1 cellular context compared by ENCODE assay signal in genomic region chr2:58046585-58047372, GRCh38.
TF ChIP-seq lines count a peak whose summit lies in the region.

Gene VRK2 (plus strand): TSS chr2:58046806. CDS start chr2:58048832, 2,026 bp downstream.

TF ChIP-seq in HepG2, 621 proteins besides CTCF, POLR2A, EP300 and RAD21 (continued from another document and continues in another):
- TF ChIP-seq ZNF788 (CRISPR knock-in tag; IDR thresholded peaks at IDR 0.05; ENCODE audit: borderline replicate concordance): peak; percentile 92
- TF ChIP-seq ZNF703 (CRISPR knock-in tag; IDR thresholded peaks at IDR 0.05; ENCODE audit: borderline replicate concordance): peak; percentile 96; the same call in 1 of the 2 replicates
- TF ChIP-seq ZBTB8A (CRISPR knock-in tag; IDR thresholded peaks at IDR 0.05; ENCODE audit: borderline replicate concordance, low read depth): peak; percentile 94
- TF ChIP-seq ZNF205 (CRISPR knock-in tag; IDR thresholded peaks at IDR 0.05): peak; percentile 67
- peak; percentile 91 for TF ChIP-seq ZNF280B (CRISPR knock-in tag; IDR thresholded peaks at IDR 0.05; ENCODE audit: borderline replicate concordance)
- peak; percentile 97 for TF ChIP-seq MXD1 (CRISPR knock-in tag; IDR thresholded peaks at IDR 0.05)
- TF ChIP-seq SRSF9 (IDR thresholded peaks at IDR 0.05; ENCODE audit: borderline replicate concordance, insufficient read depth, low read depth, low read length, poor library complexity, severe bottlenecking): no peak
- TF ChIP-seq RBAK (CRISPR knock-in tag; IDR thresholded peaks at IDR 0.05): 0 out of 2 replicates have a peak, but pooled peaks have one; percentile 67
- peak; percentile 98 for TF ChIP-seq ZNF883 (CRISPR knock-in tag; IDR thresholded peaks at IDR 0.05; ENCODE audit: not compliant biosample characterization)
- peak; percentile 91 for TF ChIP-seq ZSCAN20 (CRISPR knock-in tag; IDR thresholded peaks at IDR 0.05; ENCODE audit: borderline replicate concordance)
- TF ChIP-seq ISL2 (CRISPR knock-in tag; IDR thresholded peaks at IDR 0.05): peak; percentile 87
- TF ChIP-seq KLF15 (CRISPR knock-in tag; IDR thresholded peaks at IDR 0.05; ENCODE audit: borderline replicate concordance): peak; percentile 94
- TF ChIP-seq, protein P1, sequence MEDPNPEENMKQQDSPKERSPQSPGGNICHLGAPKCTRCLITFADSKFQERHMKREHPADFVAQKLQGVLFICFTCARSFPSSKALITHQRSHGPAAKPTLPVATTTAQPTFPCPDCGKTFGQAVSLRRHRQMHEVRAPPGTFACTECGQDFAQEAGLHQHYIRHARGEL (CRISPR knock-in tag; IDR thresholded peaks at IDR 0.05): peak; percentile 78; the same call in 1 of the 2 replicates
- no peak for TF ChIP-seq LCORL (IDR thresholded peaks at IDR 0.05)
- peak; percentile 94 for TF ChIP-seq LCORL (CRISPR knock-in tag; IDR thresholded peaks at IDR 0.05)
- TF ChIP-seq GLMP (CRISPR knock-in tag; IDR thresholded peaks at IDR 0.05; ENCODE audit: borderline replicate concordance): peak; percentile 64; the same call in 1 of the 2 replicates
- TF ChIP-seq, protein P2, sequence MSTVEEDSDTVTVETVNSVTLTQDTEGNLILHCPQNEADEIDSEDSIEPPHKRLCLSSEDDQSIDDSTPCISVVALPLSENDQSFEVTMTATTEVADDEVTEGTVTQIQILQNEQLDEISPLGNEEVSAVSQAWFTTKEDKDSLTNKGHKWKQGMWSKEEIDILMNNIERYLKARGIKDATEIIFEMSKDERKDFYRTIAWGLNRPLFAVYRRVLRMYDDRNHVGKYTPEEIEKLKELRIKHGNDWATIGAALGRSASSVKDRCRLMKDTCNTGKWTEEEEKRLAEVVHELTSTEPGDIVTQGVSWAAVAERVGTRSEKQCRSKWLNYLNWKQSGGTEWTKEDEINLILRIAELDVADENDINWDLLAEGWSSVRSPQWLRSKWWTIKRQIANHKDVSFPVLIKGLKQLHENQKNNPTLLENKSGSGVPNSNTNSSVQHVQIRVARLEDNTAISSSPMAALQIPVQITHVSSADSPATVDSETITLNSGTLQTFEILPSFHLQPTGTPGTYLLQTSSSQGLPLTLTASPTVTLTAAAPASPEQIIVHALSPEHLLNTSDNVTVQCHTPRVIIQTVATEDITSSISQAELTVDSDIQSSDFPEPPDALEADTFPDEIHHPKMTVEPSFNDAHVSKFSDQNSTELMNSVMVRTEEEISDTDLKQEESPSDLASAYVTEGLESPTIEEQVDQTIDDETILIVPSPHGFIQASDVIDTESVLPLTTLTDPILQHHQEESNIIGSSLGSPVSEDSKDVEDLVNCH (CRISPR knock-in tag; IDR thresholded peaks at IDR 0.05): peak; percentile 94
- TF ChIP-seq HCFC1 (IDR thresholded peaks at IDR 0.05; ENCODE audit: low read depth, low read length): no peak
- peak; percentile 85 for TF ChIP-seq MED13 (CRISPR knock-in tag; IDR thresholded peaks at IDR 0.05)
- TF ChIP-seq NCOA2 (CRISPR knock-in tag; IDR thresholded peaks at IDR 0.05): peak; percentile 63; the same call in 1 of the 2 replicates
- TF ChIP-seq, protein P3, sequence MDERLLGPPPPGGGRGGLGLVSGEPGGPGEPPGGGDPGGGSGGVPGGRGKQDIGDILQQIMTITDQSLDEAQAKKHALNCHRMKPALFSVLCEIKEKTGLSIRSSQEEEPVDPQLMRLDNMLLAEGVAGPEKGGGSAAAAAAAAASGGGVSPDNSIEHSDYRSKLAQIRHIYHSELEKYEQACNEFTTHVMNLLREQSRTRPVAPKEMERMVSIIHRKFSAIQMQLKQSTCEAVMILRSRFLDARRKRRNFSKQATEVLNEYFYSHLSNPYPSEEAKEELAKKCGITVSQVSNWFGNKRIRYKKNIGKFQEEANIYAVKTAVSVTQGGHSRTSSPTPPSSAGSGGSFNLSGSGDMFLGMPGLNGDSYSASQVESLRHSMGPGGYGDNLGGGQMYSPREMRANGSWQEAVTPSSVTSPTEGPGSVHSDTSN (CRISPR knock-in tag; IDR thresholded peaks at IDR 0.05): no peak
- TF ChIP-seq SUZ12 (IDR thresholded peaks at IDR 0.05; ENCODE audit: low read depth, low read length): no peak
- peak; percentile 92 for TF ChIP-seq KDM3A (CRISPR knock-in tag; IDR thresholded peaks at IDR 0.05; ENCODE audit: low read depth)
- no peak for TF ChIP-seq CCAR2 (optimal IDR thresholded peaks at IDR 0.05; ENCODE audit: low read depth, low read length)
- peak; percentile 94 for TF ChIP-seq ZNF12 (CRISPR knock-in tag; IDR thresholded peaks at IDR 0.05)
- TF ChIP-seq, protein P4, sequence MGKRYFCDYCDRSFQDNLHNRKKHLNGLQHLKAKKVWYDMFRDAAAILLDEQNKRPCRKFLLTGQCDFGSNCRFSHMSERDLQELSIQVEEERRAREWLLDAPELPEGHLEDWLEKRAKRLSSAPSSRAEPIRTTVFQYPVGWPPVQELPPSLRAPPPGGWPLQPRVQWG (CRISPR knock-in tag; IDR thresholded peaks at IDR 0.05; ENCODE audit: borderline replicate concordance, low read depth): peak; percentile 66; the same call in 1 of the 2 replicates
- peak; percentile 98 for TF ChIP-seq ZNF543 (CRISPR knock-in tag; IDR thresholded peaks at IDR 0.05)
- peak; percentile 70; the same call in 1 of the 2 replicates for TF ChIP-seq STAT5B (CRISPR knock-in tag; IDR thresholded peaks at IDR 0.05)
- peak; percentile 96 for TF ChIP-seq ZNF709 (CRISPR knock-in tag; IDR thresholded peaks at IDR 0.05)
- peak; percentile 85 for TF ChIP-seq ELF1 (CRISPR knock-in tag; IDR thresholded peaks at IDR 0.05)
- TF ChIP-seq HMG20A (CRISPR knock-in tag; IDR thresholded peaks at IDR 0.05; ENCODE audit: borderline replicate concordance): peak; percentile 82
- TF ChIP-seq DNMT1 (CRISPR knock-in tag; IDR thresholded peaks at IDR 0.05): no peak; the same call in 1 of the 2 replicates
- TF ChIP-seq PITX1 (CRISPR knock-in tag; IDR thresholded peaks at IDR 0.05): peak; percentile 86
- peak; percentile 100 for TF ChIP-seq ZNF687 (CRISPR knock-in tag; IDR thresholded peaks at IDR 0.05)
- peak; percentile 88 for TF ChIP-seq ZNF891 (CRISPR knock-in tag; IDR thresholded peaks at IDR 0.05)
- TF ChIP-seq DNMT3B (CRISPR knock-in tag; conservative IDR thresholded peaks at IDR 0.05): peak; percentile 13; the same call in 1 of the 2 replicates
- TF ChIP-seq, protein P5, sequence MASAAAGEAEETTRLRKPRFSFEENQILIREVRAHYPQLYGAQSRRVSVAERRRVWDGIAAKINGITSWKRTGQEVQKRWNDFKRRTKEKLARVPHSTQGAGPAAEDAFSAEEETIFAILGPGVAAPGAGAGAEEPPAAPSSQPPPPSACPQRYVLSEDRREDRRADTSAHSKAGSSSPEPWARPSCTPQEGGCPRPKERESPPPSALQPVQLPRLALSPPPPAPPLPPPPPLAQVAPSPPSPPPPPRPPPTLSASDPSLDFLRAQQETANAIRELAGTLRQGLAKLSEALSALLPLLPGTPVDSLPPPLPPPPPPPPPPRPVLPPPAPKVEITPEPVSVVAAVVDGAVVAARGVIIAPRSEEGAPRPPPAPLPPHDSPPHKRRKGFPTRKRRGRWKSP (CRISPR knock-in tag; IDR thresholded peaks at IDR 0.05): peak; percentile 89
- TF ChIP-seq NFKB2 (CRISPR knock-in tag; IDR thresholded peaks at IDR 0.05; ENCODE audit: borderline replicate concordance): peak; percentile 97
- TF ChIP-seq, protein P6, sequence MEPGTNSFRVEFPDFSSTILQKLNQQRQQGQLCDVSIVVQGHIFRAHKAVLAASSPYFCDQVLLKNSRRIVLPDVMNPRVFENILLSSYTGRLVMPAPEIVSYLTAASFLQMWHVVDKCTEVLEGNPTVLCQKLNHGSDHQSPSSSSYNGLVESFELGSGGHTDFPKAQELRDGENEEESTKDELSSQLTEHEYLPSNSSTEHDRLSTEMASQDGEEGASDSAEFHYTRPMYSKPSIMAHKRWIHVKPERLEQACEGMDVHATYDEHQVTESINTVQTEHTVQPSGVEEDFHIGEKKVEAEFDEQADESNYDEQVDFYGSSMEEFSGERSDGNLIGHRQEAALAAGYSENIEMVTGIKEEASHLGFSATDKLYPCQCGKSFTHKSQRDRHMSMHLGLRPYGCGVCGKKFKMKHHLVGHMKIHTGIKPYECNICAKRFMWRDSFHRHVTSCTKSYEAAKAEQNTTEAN (CRISPR knock-in tag; conservative IDR thresholded peaks at IDR 0.05): peak; percentile 87
- peak; percentile 71 for TF ChIP-seq ZSCAN25 (CRISPR knock-in tag; IDR thresholded peaks at IDR 0.05)
- TF ChIP-seq, protein P7, sequence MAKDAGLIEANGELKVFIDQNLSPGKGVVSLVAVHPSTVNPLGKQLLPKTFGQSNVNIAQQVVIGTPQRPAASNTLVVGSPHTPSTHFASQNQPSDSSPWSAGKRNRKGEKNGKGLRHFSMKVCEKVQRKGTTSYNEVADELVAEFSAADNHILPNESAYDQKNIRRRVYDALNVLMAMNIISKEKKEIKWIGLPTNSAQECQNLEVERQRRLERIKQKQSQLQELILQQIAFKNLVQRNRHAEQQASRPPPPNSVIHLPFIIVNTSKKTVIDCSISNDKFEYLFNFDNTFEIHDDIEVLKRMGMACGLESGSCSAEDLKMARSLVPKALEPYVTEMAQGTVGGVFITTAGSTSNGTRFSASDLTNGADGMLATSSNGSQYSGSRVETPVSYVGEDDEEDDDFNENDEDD (CRISPR knock-in tag; IDR thresholded peaks at IDR 0.05; ENCODE audit: borderline replicate concordance): peak; percentile 95
- TF ChIP-seq ZNF441 (CRISPR knock-in tag; IDR thresholded peaks at IDR 0.05; ENCODE audit: borderline replicate concordance): peak; percentile 87; the same call in 1 of the 2 replicates
- TF ChIP-seq, protein P8, sequence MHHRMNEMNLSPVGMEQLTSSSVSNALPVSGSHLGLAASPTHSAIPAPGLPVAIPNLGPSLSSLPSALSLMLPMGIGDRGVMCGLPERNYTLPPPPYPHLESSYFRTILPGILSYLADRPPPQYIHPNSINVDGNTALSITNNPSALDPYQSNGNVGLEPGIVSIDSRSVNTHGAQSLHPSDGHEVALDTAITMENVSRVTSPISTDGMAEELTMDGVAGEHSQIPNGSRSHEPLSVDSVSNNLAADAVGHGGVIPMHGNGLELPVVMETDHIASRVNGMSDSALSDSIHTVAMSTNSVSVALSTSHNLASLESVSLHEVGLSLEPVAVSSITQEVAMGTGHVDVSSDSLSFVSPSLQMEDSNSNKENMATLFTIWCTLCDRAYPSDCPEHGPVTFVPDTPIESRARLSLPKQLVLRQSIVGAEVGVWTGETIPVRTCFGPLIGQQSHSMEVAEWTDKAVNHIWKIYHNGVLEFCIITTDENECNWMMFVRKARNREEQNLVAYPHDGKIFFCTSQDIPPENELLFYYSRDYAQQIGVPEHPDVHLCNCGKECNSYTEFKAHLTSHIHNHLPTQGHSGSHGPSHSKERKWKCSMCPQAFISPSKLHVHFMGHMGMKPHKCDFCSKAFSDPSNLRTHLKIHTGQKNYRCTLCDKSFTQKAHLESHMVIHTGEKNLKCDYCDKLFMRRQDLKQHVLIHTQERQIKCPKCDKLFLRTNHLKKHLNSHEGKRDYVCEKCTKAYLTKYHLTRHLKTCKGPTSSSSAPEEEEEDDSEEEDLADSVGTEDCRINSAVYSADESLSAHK (CRISPR knock-in tag; IDR thresholded peaks at IDR 0.05; ENCODE audit: borderline replicate concordance): peak; percentile 62; the same call in 1 of the 2 replicates
